In the genomic region with DNA sequence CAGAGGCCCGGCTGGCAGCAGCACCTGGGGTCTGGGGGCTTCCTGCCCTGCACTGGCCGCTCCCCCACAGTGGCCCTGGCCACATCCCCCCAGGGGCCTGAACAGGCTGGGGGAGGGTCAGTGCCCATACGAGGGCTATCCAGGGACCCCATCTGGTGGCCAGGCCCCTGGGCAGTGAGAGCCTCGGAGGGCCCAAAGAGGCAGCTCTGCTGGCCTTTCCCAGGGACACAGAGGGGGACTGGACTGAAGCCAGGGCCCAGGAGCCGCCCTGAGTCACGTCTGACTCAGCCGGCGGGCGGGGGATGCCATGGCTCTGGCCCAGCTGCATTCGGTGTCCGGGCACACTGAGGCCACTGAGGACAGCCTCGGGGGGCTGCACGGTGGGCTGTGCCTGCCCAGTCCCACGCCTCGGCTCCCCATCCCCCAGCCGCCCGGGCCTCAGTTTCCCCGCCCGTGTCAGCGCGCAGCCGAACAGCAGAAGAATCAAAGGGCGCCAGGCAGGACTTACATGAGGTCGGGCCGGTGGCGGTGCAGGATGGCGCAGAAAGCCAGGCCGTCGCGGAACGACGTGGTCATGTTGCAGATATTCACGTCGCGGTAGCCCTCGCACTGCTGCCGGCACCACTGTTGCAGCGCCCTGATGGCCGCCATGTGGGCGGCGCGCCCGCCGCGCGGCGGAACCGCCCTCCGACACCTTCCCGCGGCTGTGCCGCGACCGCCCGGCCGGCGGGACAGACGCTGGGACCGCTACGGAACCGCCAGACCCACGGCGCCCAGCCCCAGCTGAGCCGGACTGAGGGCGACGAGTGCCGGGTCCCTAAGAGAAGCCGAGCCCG, we compare ENCODE assay signal across 8 cellular contexts. TPM values are rescaled to one million over a fixed set of nuclear protein-coding genes. Genes with fewer than 3 reads are reported as not detected.
DNase-seq lines count a peak whose midpoint lies in the region; ATAC-seq and TF ChIP-seq lines count a peak whose summit lies in the region.

A gene (minus strand): TSS at position 795 of the 836 bp plus-strand sequence. CDS start 144 bp downstream, at position 651.

- peak; percentile 57 for TF ChIP-seq POLR2A in GM18526 (IDR thresholded peaks at IDR 0.05; ENCODE audit: extremely low read depth, insufficient read length)

- in situ Hi-C loops in mammary epithelial cell (cut with MboI; ENCODE audit: low sequenced_read_pairs in 2 of 2) = loop anchor here in 1 of 2 donors (25.0 kb wide), 1 partner anchor 272 kb away; no protein-coding TSS in a partner anchor

- DNase-seq in AG20443 (ENCODE audit: low spot score) (peak; percentile 95), SHP77 treated with DMSO at 0.1 percent for 48 hours (lab: John Stamatoyannopoulos, UW) (peak; percentile 39), mammary epithelial cell (peak; percentile 89), iPS-NIHi7 (ENCODE audit: extremely low spot score) (peak; percentile 74), smooth muscle cell (lab: John Stamatoyannopoulos, UW; ENCODE audit: unreplicated experiment) (peak; percentile 84)

- peak within 1 kb of the TSS; percentile 60 for H3K27ac ChIP-seq in mammary epithelial cell (ENCODE audit: insufficient read depth, low read depth, low read length)
- H3K27ac ChIP-seq in smooth muscle cell (ENCODE audit: low read depth) = peak within 1 kb of the TSS; percentile 93

- intact Hi-C loops in mammary epithelial cell (cut with micrococcal nuclease) = no loop called here

- H3K4me3 ChIP-seq in mammary epithelial cell (replicated peaks in 1 of 3; ENCODE audit: insufficient read depth in 1 of 3, low read depth in 2 of 3, low read length in 3 of 3) = peak within 1 kb of the TSS; percentile 91 to 96 (median 95)
- peak within 1 kb of the TSS; percentile 91 for H3K4me3 ChIP-seq in smooth muscle cell

- H3K36me3 ChIP-seq in mammary epithelial cell (ENCODE audit: insufficient read depth, low read length) = no peaks in the 10 kb centered on the region
- H3K36me3 ChIP-seq in smooth muscle cell (ENCODE audit: low read depth) = no peaks in the 10 kb centered on the region

- no peaks in the 10 kb centered on the region for H3K27me3 ChIP-seq in mammary epithelial cell (ENCODE audit: insufficient read depth, low read length)
- no peaks in the 10 kb centered on the region for H3K27me3 ChIP-seq in smooth muscle cell (ENCODE audit: low read depth)

- H3K4me1 ChIP-seq in mammary epithelial cell (ENCODE audit: insufficient read depth, low read length) (peaks cover 66% of the 10 kb centered on the region), smooth muscle cell (ENCODE audit: low read depth) (peaks cover 16% of the 10 kb centered on the region)

- TF ChIP-seq CTCF in mammary epithelial cell (conservative IDR thresholded peaks at IDR 0.05 in 1 of 2, IDR thresholded peaks at IDR 0.05 in 1 of 2; ENCODE audit: extremely low read depth in 1 of 2, insufficient read depth in 1 of 2, low read depth in 1 of 2, low read length in 2 of 2) (no peak), smooth muscle cell (IDR thresholded peaks at IDR 0.05; ENCODE audit: borderline replicate concordance, insufficient read depth, poor library complexity, severe bottlenecking) (no peak)

- H3K79me2 ChIP-seq in mammary epithelial cell (ENCODE audit: insufficient read depth, low read length) (peaks cover 51% of the 10 kb centered on the region), smooth muscle cell (ENCODE audit: low read depth) (peaks cover 24% of the 10 kb centered on the region)

- peaks cover 3% of the 10 kb centered on the region for H3F3A ChIP-seq in smooth muscle cell (ENCODE audit: low read depth)

- dilution Hi-C loops in mammary epithelial cell (cut with HindIII; ENCODE audit: low sequenced_read_pairs) = no loop called here

- TSS peak; percentile 74 for BruUV-seq in mammary epithelial cell (replicated peaks; lab: Mats Ljungman, UMichigan)

- CTCF ChIA-PET in mammary epithelial cell (lab: Charles Lee; ENCODE audit: low non-redundant PET) = interaction anchor here (0.7 kb wide), 1 partner anchor 300 kb away, joined by 4 read pairs; no protein-coding TSS in a partner anchor

- 1% methylated on average over 25 of the region's 69 CpGs for WGBS in mammary epithelial cell (ENCODE audit: low coverage, missing lambda C conversion rate)
- 6% methylated on average over 63 of the region's 69 CpGs for WGBS in smooth muscle cell (ENCODE audit: low lambda C conversion rate)

- H4K20me1 ChIP-seq in mammary epithelial cell (ENCODE audit: insufficient read depth, low read length) (no peaks in the 10 kb centered on the region), smooth muscle cell (ENCODE audit: low read depth) (peaks cover 41% of the 10 kb centered on the region)

- H3K9ac ChIP-seq in mammary epithelial cell (ENCODE audit: insufficient read depth, low read length) = peak within 1 kb of the TSS; percentile 84
- peak within 1 kb of the TSS; percentile 94 for H3K9ac ChIP-seq in smooth muscle cell (ENCODE audit: low read depth)

- H2AFZ ChIP-seq in mammary epithelial cell (ENCODE audit: low read depth, low read length) = peak within 1 kb of the TSS; percentile 83
- H2AFZ ChIP-seq in smooth muscle cell (ENCODE audit: low read depth) = no peak within 1 kb of the TSS

- ATAC-seq in HG03097 (IDR thresholded peaks at IDR 0.05; ENCODE audit: low FRiP score, unreplicated experiment) (peak; percentile 14), GM18520 (IDR thresholded peaks at IDR 0.05; ENCODE audit: unreplicated experiment) (no peak)

- peak within 1 kb of the TSS; percentile 96 for H3K4me2 ChIP-seq in mammary epithelial cell (ENCODE audit: insufficient read depth, low read depth, low read length)
- peak within 1 kb of the TSS; percentile 99 for H3K4me2 ChIP-seq in smooth muscle cell

- no peaks in the 10 kb centered on the region for H3K9me3 ChIP-seq in mammary epithelial cell (replicated peaks; ENCODE audit: insufficient read depth, low read length)
- no peaks in the 10 kb centered on the region for H3K9me3 ChIP-seq in smooth muscle cell (replicated peaks; ENCODE audit: low read depth)

RNA-seq across cellular contexts. Expression of the gene that starts here (rescaled TPM):
- total RNA-seq in mammary epithelial cell (10 to 100 TPM; 41.7 to 69.8 TPM), smooth muscle cell (4.2 and 9.3 TPM in 2 replicates)
- polyA plus RNA-seq in mammary epithelial cell (28.8 TPM), smooth muscle cell (18.9 and 19.9 TPM in 2 replicates)
- polyA minus RNA-seq in mammary epithelial cell = 44.0 TPM

Comparison
In these comparisons a context has a peak if more than half of its experiments do, and no peak if none do; other contexts are left out.
1. DNase-seq: peak in every context shown above with its lines; median percentile 95 in AG20443; 89 in mammary epithelial cell; 84 in smooth muscle cell; 74 in iPS-NIHi7; 39 in SHP77 treated with DMSO at 0.1 percent for 48 hours.